Comparison of ENCODE assay signal across 7 cellular contexts in the genomic region with DNA sequence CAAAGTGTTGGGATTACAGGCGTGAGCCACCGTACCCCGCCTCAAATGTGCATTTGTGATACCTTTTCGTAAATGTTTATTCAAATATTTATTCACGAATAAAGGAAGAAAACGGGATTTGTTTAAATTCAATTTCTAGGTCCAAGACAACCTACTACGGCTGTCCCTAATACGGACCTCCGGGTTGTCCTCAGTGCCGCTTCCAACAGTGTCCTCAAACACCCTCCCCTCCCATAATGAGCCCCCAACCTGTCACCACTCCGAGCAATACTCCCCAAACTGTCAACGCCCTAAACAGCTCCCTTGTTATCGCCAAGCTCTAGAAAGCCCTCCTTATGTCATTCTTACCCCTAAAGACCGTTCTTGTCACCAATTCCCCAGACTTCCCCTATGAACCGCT.
DNase-seq lines count a peak whose midpoint lies in the region; ATAC-seq and TF ChIP-seq lines count a peak whose summit lies in the region.

No MANE protein-coding gene starts in this region.

- H3K4me3 ChIP-seq in cardiac fibroblast (replicated peaks in 1 of 2; ENCODE audit: low read depth in 2 of 2, low read length in 2 of 2): peak overlapping the region; percentile 94 to 95
- peak overlapping the region; percentile 97 for H3K4me3 ChIP-seq in mucosa of stomach (ENCODE audit: low read length)

- H3K9me3 ChIP-seq in mucosa of stomach (ENCODE audit: control insufficient read depth, low read length): no peaks in the 10 kb centered on the region

- peaks cover 2% of the 10 kb centered on the region for H3K27me3 ChIP-seq in mucosa of stomach (ENCODE audit: control insufficient read depth, insufficient read depth, low read length)

- TF ChIP-seq CTCF in cardiac fibroblast (IDR thresholded peaks at IDR 0.05; ENCODE audit: low read depth, low read length): no peak

- H3K9ac ChIP-seq in mucosa of stomach (ENCODE audit: low read length): peak overlapping the region; percentile 90

- ATAC-seq in GM19455 (IDR thresholded peaks at IDR 0.05; ENCODE audit: unreplicated experiment) (peak; percentile 11), HG03520 (IDR thresholded peaks at IDR 0.05; ENCODE audit: unreplicated experiment) (peak; percentile 2)

- H3K4me1 ChIP-seq in mucosa of stomach (ENCODE audit: control insufficient read depth, insufficient read depth, low read length): peaks cover 29% of the 10 kb centered on the region

- peaks cover 9% of the 10 kb centered on the region for H3K36me3 ChIP-seq in mucosa of stomach (ENCODE audit: control insufficient read depth, insufficient read depth, low read length)

- DNase-seq in cardiac fibroblast (ENCODE audit: low read depth in 2 of 2) (peak in 1 of 2 donors; percentile 4), HCEC 1CT (no peak), UCSD-AML1 (lab: John Stamatoyannopoulos, UW; ENCODE audit: unreplicated experiment) (no peak), NCI-H1694 treated with DMSO at 0.1 percent for 48 hours (lab: John Stamatoyannopoulos, UW) (no peak)
